Comparison of ENCODE assay signal across 13 cellular contexts in the genomic region with DNA sequence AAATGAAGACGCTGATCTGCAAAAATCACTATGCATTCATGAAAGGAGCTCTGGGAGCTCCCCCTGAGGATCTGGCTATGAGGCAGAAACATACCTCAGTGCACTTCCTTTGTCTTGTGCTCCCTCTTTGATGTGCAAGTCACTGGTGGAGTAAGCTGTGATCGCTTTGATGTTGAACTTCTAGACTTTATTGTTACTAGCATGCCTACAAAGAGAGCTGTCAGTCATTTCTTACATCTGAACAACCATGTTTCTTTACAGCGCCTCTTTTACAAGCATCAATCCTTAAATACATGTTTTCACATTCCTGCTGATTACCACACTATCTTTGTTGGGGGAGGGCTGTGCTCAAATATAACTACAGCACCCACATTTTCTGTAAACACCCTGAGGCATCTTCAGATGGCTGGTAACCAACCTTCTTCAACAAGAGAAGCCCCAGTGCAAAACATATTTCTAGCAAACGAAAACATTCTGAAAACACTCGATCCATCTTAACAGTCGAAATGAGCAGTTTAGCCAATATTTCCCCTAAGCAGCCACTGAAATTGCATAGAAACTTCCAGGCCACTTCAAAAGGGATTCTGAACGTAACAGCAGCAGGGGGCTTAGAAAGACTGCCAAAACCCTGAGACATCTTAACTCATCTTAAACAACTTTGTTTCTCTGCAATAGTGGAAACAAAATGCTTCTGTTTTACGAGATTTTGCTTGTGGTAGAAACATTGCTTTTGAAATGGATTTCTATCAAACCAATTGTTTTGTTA.
DNase-seq lines count a peak whose midpoint lies in the region; ATAC-seq and TF ChIP-seq lines count a peak whose summit lies in the region.
"Had no signal": no experiment of that assay in that cellular context is flagged by ENCODE, and none has a peak within 500 bp of the region (broad histone marks: within the 10 kb centered on the region; RNA-seq: fewer than 3 reads in every experiment).

No MANE protein-coding gene starts in this region.

- TF ChIP-seq CTCF in PC-9 (conservative IDR thresholded peaks at IDR 0.05) (no peak), astrocyte of the spinal cord (IDR thresholded peaks at IDR 0.05; ENCODE audit: low read depth, low read length) (no peak)

- no peaks in the 10 kb centered on the region for H3K27me3 ChIP-seq in PC-9 (ENCODE audit: insufficient read depth, low read depth)
- H3K27me3 ChIP-seq: cardiac muscle cell had no signal

- H3F3A ChIP-seq in PC-9 (ENCODE audit: insufficient read depth, low read depth) = peaks cover 10% of the 10 kb centered on the region

- H3K4me1 ChIP-seq in PC-9 (replicated peaks; ENCODE audit: insufficient read depth) = peaks cover 36% of the 10 kb centered on the region

- H3K4me3 ChIP-seq in PC-9 (no peak overlapping the region), astrocyte of the spinal cord (ENCODE audit: low read depth, low read length) (no peak overlapping the region)
- H3K4me3 ChIP-seq: cardiac muscle cell had no signal

- ATAC-seq in GM18909 (IDR thresholded peaks at IDR 0.05; ENCODE audit: poor library complexity, unreplicated experiment) (no peak), HG02870 (IDR thresholded peaks at IDR 0.05; ENCODE audit: unreplicated experiment) (no peak)

- POLR2A ChIA-PET in PC-9 (lab: Charles Lee; ENCODE audit: unreplicated experiment) = no interaction called here

- peak overlapping the region; percentile 30 for H3K4me2 ChIP-seq in PC-9

- no TSS peak for BruUV-seq in PC-9 (replicated peaks; lab: Mats Ljungman, UMichigan)

- CTCF ChIA-PET in PC-9 (lab: Charles Lee) = no interaction called here

- peak; percentile 22 for DNase-seq in EH (ENCODE audit: low read depth)
- no peak for DNase-seq in PC-9
- DNase-seq in astrocyte of the spinal cord (ENCODE audit: low read depth, low spot score) = peak; percentile 80
- peak; percentile 25 for DNase-seq in retina
- DNase-seq in NCI-H524 (lab: John Stamatoyannopoulos, UW) = no peak
- no peak for DNase-seq in stimulated activated CD4-positive, alpha-beta T cell treated with anti-CD3 and anti-CD28 coated beads, Interleukin-12 subunit alpha, Interleukin-12 subunit beta, amount 100 ng/mL, for 4 hours
- DNase-seq: activated B cell treated with CpG ODN at 0.5 μM for 24 hours, DMS 273 treated with DMSO at 0.1 percent for 48 hours, foreskin fibroblast, NCI-H1417 treated with DMSO at 0.1 percent for 48 hours had no signal

- in situ Hi-C loops in astrocyte of the spinal cord (cut with HindIII; ENCODE audit: low sequenced_read_pairs) = no loop called here

- H3K36me3 ChIP-seq in PC-9 (ENCODE audit: low read depth) = no peaks in the 10 kb centered on the region
- H3K36me3 ChIP-seq: cardiac muscle cell had no signal

- H3K27ac ChIP-seq in PC-9 = 0 out of 2 replicates have a peak overlapping the region, but pooled peaks have one; percentile 16
- H3K27ac ChIP-seq: cardiac muscle cell had no signal

- no peak overlapping the region for H2AFZ ChIP-seq in PC-9

- intact Hi-C loops in PC-9 (cut with micrococcal nuclease; ENCODE audit: unreplicated experiment) = no loop called here

- no peaks in the 10 kb centered on the region for H3K9me2 ChIP-seq in PC-9 (ENCODE audit: insufficient read depth)

- H3K9me3 ChIP-seq in PC-9 (ENCODE audit: insufficient read depth, low read depth) = no peaks in the 10 kb centered on the region

- H4K20me1 ChIP-seq in PC-9 (ENCODE audit: insufficient read depth) = no peaks in the 10 kb centered on the region

- H3K79me2 ChIP-seq in PC-9 (ENCODE audit: low read depth) = no peaks in the 10 kb centered on the region

Comparison
In these comparisons a context has a peak if more than half of its experiments do, and no peak if none do; other contexts are left out.
1. DNase-seq: peak in EH (single experiment), astrocyte of the spinal cord (single experiment) and retina (single experiment); none in PC-9 (0 of 2), NCI-H524 (0 of 2) and stimulated activated CD4-positive, alpha-beta T cell treated with anti-CD3 and anti-CD28 coated beads, Interleukin-12 subunit alpha, Interleukin-12 subunit beta, amount 100 ng/mL, for 4 hours (single experiment).